Comparison of ENCODE assay signal across 29 cellular contexts in the genomic region with DNA sequence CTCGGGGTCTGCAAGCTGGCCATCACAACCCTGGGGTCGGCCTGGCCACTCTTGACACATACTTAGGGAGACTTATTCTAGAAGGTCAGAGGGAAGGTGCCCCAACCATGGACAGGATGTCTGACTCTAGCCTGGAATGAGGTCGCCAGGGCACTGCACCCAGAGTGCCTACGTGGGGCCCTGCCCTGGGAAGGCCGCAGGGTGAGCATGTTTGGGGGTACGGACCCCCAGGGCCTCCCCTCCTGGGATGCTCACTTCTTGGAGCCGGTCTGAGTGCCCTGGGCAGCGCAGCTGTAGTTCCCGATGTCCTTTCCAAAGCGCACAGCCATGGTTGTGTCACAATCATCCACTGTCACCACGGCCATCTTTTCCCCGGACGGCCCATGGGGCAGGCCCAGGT.
A peak's percentile ranks its signal among the peaks of the same experiment; 100 is the strongest.
DNase-seq lines count a peak whose midpoint lies in the region; ATAC-seq and TF ChIP-seq lines count a peak whose summit lies in the region.
"Had no signal": no experiment of that assay in that cellular context is flagged by ENCODE, and none has a peak within 500 bp of the region (broad histone marks: within the 10 kb centered on the region; RNA-seq: fewer than 3 reads in every experiment).

No MANE protein-coding gene starts in this region.

- 88% methylated on average over 13 of the region's 13 CpGs for WGBS in right cardiac atrium
- 89 to 95% methylated on average over 13 of the region's 13 CpGs for WGBS in heart right ventricle, 2 donors
- no CpG with 5 or more reads among the region's 13 CpGs for WGBS in neuronal stem cell (ENCODE audit: extremely low coverage in 2 of 2, insufficient read length in 2 of 2, insufficient replicate concordance in 1 of 2), 2 donors

- no peak for TF ChIP-seq CTCF in heart right ventricle (IDR thresholded peaks at IDR 0.05)

- no peaks in the 10 kb centered on the region for H3K79me1 ChIP-seq in neuronal stem cell (ENCODE audit: low read depth, low read length)

- DNase-seq in right cardiac atrium: peak in 2 of 3 donors; percentile 31 to 41
- DNase-seq in heart right ventricle: no peak
- DNase-seq in neuronal stem cell (ENCODE audit: low spot score): no peak
- no peak for DNase-seq in pons (ENCODE audit: low spot score)
- DNase-seq: 8988T; ACHN; AML-193; BE2C; C1 segment of cervical spinal cord; Caco-2; Calu3; CD4-positive, alpha-beta memory T cell; CD4-positive, alpha-beta T cell; CD4-positive, CD25-positive, alpha-beta regulatory T cell; CD8-positive, alpha-beta memory T cell; CD8-positive, alpha-beta T cell; COR-L47; DMS 273 treated with DMSO at 0.1 percent for 48 hours; DMS153; DMS53; DMS79; DMS79 treated with DMSO at 0.1 percent for 48 hours; DND-41; EL had no signal

- no peak overlapping the region for H2BK5ac ChIP-seq in neuronal stem cell (ENCODE audit: low read length)

- no peaks in the 10 kb centered on the region for H3K9me3 ChIP-seq in right cardiac atrium (ENCODE audit: control insufficient read depth, low read length)
- H3K9me3 ChIP-seq in heart right ventricle: no peaks in the 10 kb centered on the region
- H3K9me3 ChIP-seq in neuronal stem cell (replicated peaks in 1 of 2; ENCODE audit: control insufficient read depth in 2 of 2, insufficient read depth in 1 of 2, low read depth in 1 of 2, low read length in 2 of 2): no peaks in the 10 kb centered on the region
- H3K9me3 ChIP-seq: A549; BE2C; BLaER1; BLaER1 treated with 17β-estradiol and CSF1 and Interleukin-3, amounts not matched to agents 10 nM and 100 nM; Caco-2 had no signal

- no peak overlapping the region for H4K91ac ChIP-seq in neuronal stem cell (ENCODE audit: low read depth, low read length, poor library complexity)

- ATAC-seq in right cardiac atrium: no peak
- no peak for ATAC-seq in heart right ventricle
- ATAC-seq: A549; CD8-positive, alpha-beta T cell had no signal

- no peak overlapping the region for H2AFZ ChIP-seq in neuronal stem cell (ENCODE audit: low read length)

- H3K23ac ChIP-seq in neuronal stem cell (ENCODE audit: low read depth, low read length, poor library complexity): no peak overlapping the region

- H2BK15ac ChIP-seq in neuronal stem cell (ENCODE audit: low read length): no peak overlapping the region

- H3K4me3 ChIP-seq in right cardiac atrium (ENCODE audit: low read length) (no peak overlapping the region), heart right ventricle (no peak overlapping the region), neuronal stem cell (ENCODE audit: low read length in 2 of 2) (no peak overlapping the region)
- H3K4me3 ChIP-seq: A549; BLaER1; BLaER1 treated with 17β-estradiol and CSF1 and Interleukin-3, amounts not matched to agents 10 nM and 100 nM had no signal

- H3K14ac ChIP-seq in neuronal stem cell (ENCODE audit: low read length): peak overlapping the region; percentile 32

- no peak overlapping the region for H2BK120ac ChIP-seq in neuronal stem cell (ENCODE audit: low read depth, low read length)

- H3K27me3 ChIP-seq in right cardiac atrium (ENCODE audit: control insufficient read depth, insufficient read depth) (no peaks in the 10 kb centered on the region), heart right ventricle (peaks cover 0 to 14% (median 0%) of the 10 kb centered on the region in 7 donors), neuronal stem cell (ENCODE audit: control insufficient read depth in 3 of 3, insufficient read depth in 3 of 3, low read depth in 1 of 3, low read length in 3 of 3) (peaks cover 0 to 2% (median 0%) of the 10 kb centered on the region in 3 experiments)
- H3K27me3 ChIP-seq: BE2C; BLaER1; BLaER1 treated with 17β-estradiol and CSF1 and Interleukin-3, amounts not matched to agents 10 nM and 100 nM had no signal

- H3K4ac ChIP-seq in neuronal stem cell (ENCODE audit: low read length): no peak overlapping the region

- H3K36me3 ChIP-seq in heart right ventricle (no peaks in the 10 kb centered on the region), neuronal stem cell (replicated peaks in 1 of 2; ENCODE audit: control insufficient read depth in 2 of 2, insufficient read depth in 2 of 2, low read length in 2 of 2) (peaks cover 2 to 26% of the 10 kb centered on the region in 2 donors)
- H3K36me3 ChIP-seq: BE2C; BLaER1; BLaER1 treated with 17β-estradiol and CSF1 and Interleukin-3, amounts not matched to agents 10 nM and 100 nM had no signal

- no peaks in the 10 kb centered on the region for H3K4me1 ChIP-seq in right cardiac atrium (ENCODE audit: control insufficient read depth, insufficient read depth, low read length)
- peaks cover 0 to 7% (median 1%) of the 10 kb centered on the region in 9 donors for H3K4me1 ChIP-seq in heart right ventricle
- peaks cover 6 to 7% of the 10 kb centered on the region in 2 donors for H3K4me1 ChIP-seq in neuronal stem cell (ENCODE audit: control insufficient read depth in 2 of 2, insufficient read depth in 1 of 2, low read depth in 1 of 2, low read length in 2 of 2)
- H3K4me1 ChIP-seq: A549, BE2C, Caco-2 had no signal

- H3K27ac ChIP-seq in right cardiac atrium (ENCODE audit: low read length) (no peak overlapping the region), heart right ventricle (no peak overlapping the region), neuronal stem cell (replicated peaks; ENCODE audit: low read length) (no peak overlapping the region)
- H3K27ac ChIP-seq: 22Rv1; A549; BLaER1; BLaER1 treated with 17β-estradiol and CSF1 and Interleukin-3, amounts not matched to agents 10 nM and 100 nM; C4-2B had no signal

- H4K8ac ChIP-seq in neuronal stem cell (ENCODE audit: low read depth, low read length): no peak overlapping the region

- no peak overlapping the region for H2AK5ac ChIP-seq in neuronal stem cell (ENCODE audit: low read depth, low read length)

- intact Hi-C loops in right cardiac atrium (cut with DNase I): no loop called here
- intact Hi-C loops in heart right ventricle (cut with DNase I): loop anchor here in 1 of 10 donors (10.0 kb wide), 1 partner anchor 93 kb away; no protein-coding TSS in a partner anchor

- peak overlapping the region; percentile 62 for H3K18ac ChIP-seq in neuronal stem cell (ENCODE audit: low read length)

- no peak overlapping the region for H3K4me2 ChIP-seq in neuronal stem cell (ENCODE audit: insufficient read depth, low read length, poor library complexity, severe bottlenecking)
- H3K4me2 ChIP-seq: A549; BLaER1; BLaER1 treated with 17β-estradiol and CSF1 and Interleukin-3, amounts not matched to agents 10 nM and 100 nM had no signal

- H2BK12ac ChIP-seq in neuronal stem cell (ENCODE audit: low read length): no peak overlapping the region

- no peak overlapping the region for H3K9ac ChIP-seq in neuronal stem cell (ENCODE audit: low read depth, low read length, poor library complexity)
- H3K9ac ChIP-seq: BLaER1; BLaER1 treated with 17β-estradiol and CSF1 and Interleukin-3, amounts not matched to agents 10 nM and 100 nM had no signal

Comparison
In these comparisons a context has a peak if more than half of its experiments do, and no peak if none do; other contexts are left out.
1. DNase-seq: peak in right cardiac atrium (2 of 3); none in heart right ventricle (0 of 2), neuronal stem cell (single experiment) and pons (single experiment).